In the genomic region with DNA sequence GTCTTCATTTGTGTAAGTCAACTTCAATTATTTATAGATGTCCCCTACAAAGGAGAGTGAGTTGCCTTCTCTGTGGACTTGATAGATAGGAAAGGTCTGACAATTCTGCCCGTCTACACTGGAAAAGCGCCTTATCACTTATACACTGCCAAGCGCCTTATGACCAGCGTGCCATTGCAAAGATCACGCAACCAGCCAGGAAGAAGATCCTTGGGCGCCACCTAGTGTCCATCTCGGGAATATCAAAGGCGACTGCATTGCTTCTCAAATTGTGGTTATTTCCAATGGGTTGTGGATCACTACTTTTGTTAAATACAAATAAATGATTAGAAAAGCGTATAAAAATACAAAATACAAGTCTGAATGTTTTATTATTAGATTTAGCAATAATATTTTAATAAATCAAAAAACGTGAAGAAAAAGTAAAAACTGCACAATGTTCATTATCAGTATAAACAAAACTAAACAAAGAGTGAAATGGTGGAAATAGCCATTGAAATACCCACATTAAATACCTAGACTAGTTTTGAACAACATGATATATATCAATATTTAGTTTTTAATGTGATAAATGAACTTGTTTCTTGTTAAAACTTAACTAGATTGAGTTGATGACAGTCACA, we compare ENCODE assay signal across 8 cellular contexts. TPM values are rescaled to one million over a fixed set of nuclear protein-coding genes. Genes with fewer than 3 reads are reported as not detected.
DNase-seq lines count a peak whose midpoint lies in the region; ATAC-seq and TF ChIP-seq lines count a peak whose summit lies in the region.

No MANE protein-coding gene starts in this region.

- no peak overlapping the region for H3K4me3 Mint-ChIP-seq in Caco-2 (ENCODE audit: unreplicated experiment)

- no peak for TF ChIP-seq POLR2A in suprapubic skin (IDR thresholded peaks at IDR 0.05)

- POLR2A ChIA-PET in Caco-2 (lab: Charles Lee), result no interaction called here

- no peak overlapping the region for H3K27ac Mint-ChIP-seq in Caco-2 (ENCODE audit: unreplicated experiment)

- 9% methylated on average over 10 of the region's 10 CpGs for WGBS in suprapubic skin

- peaks cover 1% of the 10 kb centered on the region for H3K36me3 Mint-ChIP-seq in Caco-2 (ENCODE audit: insufficient read depth, unreplicated experiment)

- TF ChIP-seq EP300 in suprapubic skin (IDR thresholded peaks at IDR 0.05), result no peak

- H3K27ac ChIP-seq in suprapubic skin, result no peak overlapping the region

- BruUV-seq in Caco-2 (replicated peaks; lab: Mats Ljungman, UMichigan), result no TSS peak

- no peaks in the 10 kb centered on the region for H3K27me3 Mint-ChIP-seq in Caco-2 (ENCODE audit: insufficient read depth, unreplicated experiment)

- H3K4me1 Mint-ChIP-seq in Caco-2 (ENCODE audit: low read depth, unreplicated experiment), result no peaks in the 10 kb centered on the region

- H3K4me1 ChIP-seq in Caco-2 (no peaks in the 10 kb centered on the region), suprapubic skin (peaks cover 5% of the 10 kb centered on the region)

- H3K9me3 ChIP-seq in Caco-2 (no peaks in the 10 kb centered on the region), suprapubic skin (no peaks in the 10 kb centered on the region)

- CTCF ChIA-PET in Caco-2 (lab: Charles Lee), result interaction anchor here (2.3 kb wide), 1 partner anchor 123 kb away, joined by 8 read pairs; no protein-coding TSS in a partner anchor

- H3K9me3 Mint-ChIP-seq in Caco-2 (ENCODE audit: unreplicated experiment), result no peaks in the 10 kb centered on the region

- H3K36me3 ChIP-seq in Caco-2 (ENCODE audit: control insufficient read depth, insufficient read depth, low read length) (no peaks in the 10 kb centered on the region), suprapubic skin (no peaks in the 10 kb centered on the region)

- intact Hi-C loops in Caco-2 (cut with micrococcal nuclease; ENCODE audit: unreplicated experiment), result loop anchor here (1.0 to 10.0 kb wide), 9 partner anchors 124 to 809 kb away; a partner anchor contains a TSS

- H3K27me3 ChIP-seq in Caco-2 (replicated peaks; ENCODE audit: control insufficient read depth, insufficient read depth, low read length) (no peaks in the 10 kb centered on the region), suprapubic skin (no peaks in the 10 kb centered on the region)

- peak; percentile 86 to 93 for TF ChIP-seq CTCF in Caco-2 (IDR thresholded peaks at IDR 0.05; ENCODE audit: insufficient read depth in 1 of 2, low read depth in 1 of 2, low read length in 1 of 2, severe bottlenecking in 1 of 2, unreplicated experiment in 1 of 2)
- TF ChIP-seq CTCF in LNCaP clone FGC (IDR thresholded peaks at IDR 0.05; ENCODE audit: control insufficient read depth, extremely low read depth, insufficient read depth), result peak; percentile 87
- TF ChIP-seq CTCF in fibroblast of villous mesenchyme (IDR thresholded peaks at IDR 0.05; ENCODE audit: insufficient read depth, low read depth, low read length), result peak; percentile 92
- TF ChIP-seq CTCF in suprapubic skin (IDR thresholded peaks at IDR 0.05), result peak; percentile 84 to 93

- peak; percentile 71 for ATAC-seq in GM21515 (IDR thresholded peaks at IDR 0.05; ENCODE audit: unreplicated experiment)

- H3K4me3 ChIP-seq in Caco-2 (ENCODE audit: low read depth, low read length), result no peak overlapping the region
- H3K4me3 ChIP-seq in LNCaP clone FGC (ENCODE audit: low read depth, low read length), result no peak overlapping the region
- no peak overlapping the region for H3K4me3 ChIP-seq in fibroblast of villous mesenchyme (ENCODE audit: low read depth, low read length)
- H3K4me3 ChIP-seq in suprapubic skin, result no peak overlapping the region

- DNase-seq in Caco-2, result peak; percentile 76 to 85
- peak; percentile 41 for DNase-seq in LNCaP clone FGC (ENCODE audit: low read depth)
- peak; percentile 70 for DNase-seq in RPMI7951 (ENCODE audit: low read depth)
- peak; percentile 69 to 82 for DNase-seq in activated T-helper 1 cell treated with anti-CD3 and anti-CD28 coated beads, Interleukin-2, amount 50 U/mL, for 16 hours (ENCODE audit: low read depth in 1 of 2, low spot score in 1 of 2)
- peak; percentile 79 for DNase-seq in fibroblast of villous mesenchyme (ENCODE audit: low read depth)
- DNase-seq in occipital lobe (lab: John Stamatoyannopoulos, UW), result peak; percentile 75
- peak; percentile 85 to 89 for DNase-seq in suprapubic skin (ENCODE audit: low spot score in 2 of 2)

RNA-seq across cellular contexts. Expression of a gene that starts 27.8 kb away (rescaled TPM):
- 281 and 293 TPM in 2 replicates for total RNA-seq in Caco-2 (2022)
- total RNA-seq in RPMI7951 (2014; rRNA removed; shearing (Covaris generic)), result 391 and 400 TPM in 2 replicates
- total RNA-seq in fibroblast of villous mesenchyme, result 105 and 142 TPM in 2 replicates
- 346 TPM for total RNA-seq in occipital lobe
- 100 to 1,000 TPM; 128 to 174 (median 137) TPM for total RNA-seq in suprapubic skin
